ENCODE assay signal across 8 cellular contexts in genomic region chr15:89332446-89332845, GRCh38. TPM values are rescaled to one million over a fixed set of nuclear protein-coding genes. Genes with fewer than 3 reads are reported as not detected.
A peak's percentile ranks its signal among the peaks of the same experiment; 100 is the strongest.
DNase-seq lines count a peak whose midpoint lies in the region; ATAC-seq and TF ChIP-seq lines count a peak whose summit lies in the region.

No MANE protein-coding gene starts in this region.

- no peaks in the 10 kb centered on the region for H3F3A ChIP-seq in OCI-LY1 (ENCODE audit: insufficient read depth, low read length)

- peaks cover 67% of the 10 kb centered on the region for H3K4me1 Mint-ChIP-seq in activated T-cell treated with anti-CD3 and anti-CD28 coated beads, Interleukin-2, amount 50 U/mL, for 24 hours (ENCODE audit: low read depth)
- peaks cover 51 to 60% of the 10 kb centered on the region in 2 donors for H3K4me1 Mint-ChIP-seq in effector memory CD8-positive, alpha-beta T cell (ENCODE audit: low read depth in 2 of 2)
- peaks cover 67% of the 10 kb centered on the region for H3K4me1 Mint-ChIP-seq in stimulated activated memory B cell treated with anti-CD40 and anti-IgM and Interleukin-4, amounts not matched to agents 10 μg/mL and 1 μg/mL and 100 μg/mL, for 72 hours

- peak overlapping the region; percentile 75 for H3K4me3 Mint-ChIP-seq in activated T-cell treated with anti-CD3 and anti-CD28 coated beads, Interleukin-2, amount 50 U/mL, for 24 hours
- peak overlapping the region; percentile 73 to 77 for H3K4me3 Mint-ChIP-seq in effector memory CD8-positive, alpha-beta T cell
- peak overlapping the region; percentile 49 for H3K4me3 Mint-ChIP-seq in stimulated activated memory B cell treated with anti-CD40 and anti-IgM and Interleukin-4, amounts not matched to agents 10 μg/mL and 1 μg/mL and 100 μg/mL, for 72 hours

- peaks cover 16% of the 10 kb centered on the region for H3K79me2 ChIP-seq in OCI-LY1 (ENCODE audit: insufficient read depth, low read length)

- peak; percentile 51; the same call in 1 of the 2 replicates for TF ChIP-seq CTCF in OCI-LY1 (IDR thresholded peaks at IDR 0.05; ENCODE audit: low read length)
- no peak for TF ChIP-seq CTCF in left lung (IDR thresholded peaks at IDR 0.05)

- H3K27me3 Mint-ChIP-seq in activated T-cell treated with anti-CD3 and anti-CD28 coated beads, Interleukin-2, amount 50 U/mL, for 24 hours: no peaks in the 10 kb centered on the region
- H3K27me3 Mint-ChIP-seq in effector memory CD8-positive, alpha-beta T cell: peaks cover 6 to 10% of the 10 kb centered on the region in 2 donors
- no peaks in the 10 kb centered on the region for H3K27me3 Mint-ChIP-seq in stimulated activated memory B cell treated with anti-CD40 and anti-IgM and Interleukin-4, amounts not matched to agents 10 μg/mL and 1 μg/mL and 100 μg/mL, for 72 hours

- peaks cover 59% of the 10 kb centered on the region for H3K36me3 Mint-ChIP-seq in activated T-cell treated with anti-CD3 and anti-CD28 coated beads, Interleukin-2, amount 50 U/mL, for 24 hours (ENCODE audit: low read depth)
- H3K36me3 Mint-ChIP-seq in effector memory CD8-positive, alpha-beta T cell (ENCODE audit: insufficient read depth): peaks cover 75% of the 10 kb centered on the region
- H3K36me3 Mint-ChIP-seq in stimulated activated memory B cell treated with anti-CD40 and anti-IgM and Interleukin-4, amounts not matched to agents 10 μg/mL and 1 μg/mL and 100 μg/mL, for 72 hours: peaks cover 45% of the 10 kb centered on the region

- H3K9me2 ChIP-seq in OCI-LY1 (ENCODE audit: low read depth, low read length): no peaks in the 10 kb centered on the region

- H3K9ac ChIP-seq in OCI-LY1 (ENCODE audit: low read length): peak overlapping the region; percentile 94; the same call in 1 of the 2 replicates

- no peak for DNase-seq in activated T-cell treated with anti-CD3 and anti-CD28 coated beads, Interleukin-2, amount 50 U/mL, for 24 hours
- DNase-seq in activated T-cell treated with anti-CD3 and anti-CD28 coated beads, Interleukin-2, amount 50 U/mL, for 48 hours: no peak
- DNase-seq in effector memory CD8-positive, alpha-beta T cell: no peak
- no peak for DNase-seq in left lung
- no peak for DNase-seq in NCI-H2029 treated with DMSO at 0.1 percent for 48 hours (lab: John Stamatoyannopoulos, UW)

- H3K4me2 ChIP-seq in OCI-LY1 (ENCODE audit: low read length): peak overlapping the region; percentile 89

- no peak overlapping the region for H2AFZ ChIP-seq in OCI-LY1 (ENCODE audit: low read length)

- peak overlapping the region; percentile 82 for H3K27ac Mint-ChIP-seq in activated T-cell treated with anti-CD3 and anti-CD28 coated beads, Interleukin-2, amount 50 U/mL, for 24 hours
- H3K27ac Mint-ChIP-seq in effector memory CD8-positive, alpha-beta T cell: peak overlapping the region; percentile 65 to 68
- H3K27ac Mint-ChIP-seq in stimulated activated memory B cell treated with anti-CD40 and anti-IgM and Interleukin-4, amounts not matched to agents 10 μg/mL and 1 μg/mL and 100 μg/mL, for 72 hours: peak overlapping the region; percentile 24

- H3K36me3 ChIP-seq in OCI-LY1 (ENCODE audit: insufficient read depth, low read length) (peaks cover 56% of the 10 kb centered on the region), left lung (peaks cover 0 to 61% of the 10 kb centered on the region in 2 donors)

- H3K9me3 ChIP-seq in OCI-LY1 (ENCODE audit: low read length) (no peaks in the 10 kb centered on the region), left lung (no peaks in the 10 kb centered on the region)

- no peaks in the 10 kb centered on the region for H3K9me3 Mint-ChIP-seq in activated T-cell treated with anti-CD3 and anti-CD28 coated beads, Interleukin-2, amount 50 U/mL, for 24 hours
- peaks cover 0 to 2% of the 10 kb centered on the region in 2 donors for H3K9me3 Mint-ChIP-seq in effector memory CD8-positive, alpha-beta T cell
- no peaks in the 10 kb centered on the region for H3K9me3 Mint-ChIP-seq in stimulated activated memory B cell treated with anti-CD40 and anti-IgM and Interleukin-4, amounts not matched to agents 10 μg/mL and 1 μg/mL and 100 μg/mL, for 72 hours

- intact Hi-C loops in left lung (cut with DNase I): no loop called here

- no peaks in the 10 kb centered on the region for H3K27me3 ChIP-seq in OCI-LY1 (ENCODE audit: insufficient read depth, low read length)
- peaks cover 0 to 6% of the 10 kb centered on the region in 2 donors for H3K27me3 ChIP-seq in left lung

- H3K27ac ChIP-seq in OCI-LY1 (ENCODE audit: low read depth, low read length, poor library complexity, severe bottlenecking): peak overlapping the region; percentile 65
- no peak overlapping the region for H3K27ac ChIP-seq in left lung

- ATAC-seq in effector memory CD8-positive, alpha-beta T cell (replicated peaks): no peak
- no peak for ATAC-seq in stimulated activated memory B cell treated with anti-CD40 and anti-IgM and Interleukin-4, amounts not matched to agents 10 μg/mL and 1 μg/mL and 100 μg/mL, for 72 hours
- ATAC-seq in left lung (no peak), GM21786 (IDR thresholded peaks at IDR 0.05; ENCODE audit: unreplicated experiment) (no peak)

- H3K4me3 ChIP-seq in OCI-LY1 (ENCODE audit: low read depth, low read length, poor library complexity, severe bottlenecking) (peak overlapping the region; percentile 93), left lung (peak overlapping the region in 1 of 2 donors; percentile 93)

- H3K4me1 ChIP-seq in OCI-LY1 (ENCODE audit: insufficient read depth, low read length, severe bottlenecking) (peaks cover 52% of the 10 kb centered on the region), left lung (peaks cover 30 to 54% of the 10 kb centered on the region in 2 donors)

- H4K20me1 ChIP-seq in OCI-LY1 (ENCODE audit: insufficient read depth, low read length): no peaks in the 10 kb centered on the region; the same call in 1 of the 2 replicates

RNA-seq across cellular contexts. Expression of gene POLG, which starts 2.2 kb away (rescaled TPM):
- 10 to 100 TPM; 53.3 to 71.5 TPM for total RNA-seq in left lung

Comparison
In these comparisons a context has a peak if more than half of its experiments do, and no peak if none do; other contexts are left out.
1. H3K27ac Mint-ChIP-seq: peak in every context shown above with its lines; median percentile 82 in activated T-cell treated with anti-CD3 and anti-CD28 coated beads, Interleukin-2, amount 50 U/mL, for 24 hours; 66 in effector memory CD8-positive, alpha-beta T cell; 24 in stimulated activated memory B cell treated with anti-CD40 and anti-IgM and Interleukin-4, amounts not matched to agents 10 μg/mL and 1 μg/mL and 100 μg/mL, for 72 hours.